ENCODE assay signal across 14 cellular contexts in the genomic region with DNA sequence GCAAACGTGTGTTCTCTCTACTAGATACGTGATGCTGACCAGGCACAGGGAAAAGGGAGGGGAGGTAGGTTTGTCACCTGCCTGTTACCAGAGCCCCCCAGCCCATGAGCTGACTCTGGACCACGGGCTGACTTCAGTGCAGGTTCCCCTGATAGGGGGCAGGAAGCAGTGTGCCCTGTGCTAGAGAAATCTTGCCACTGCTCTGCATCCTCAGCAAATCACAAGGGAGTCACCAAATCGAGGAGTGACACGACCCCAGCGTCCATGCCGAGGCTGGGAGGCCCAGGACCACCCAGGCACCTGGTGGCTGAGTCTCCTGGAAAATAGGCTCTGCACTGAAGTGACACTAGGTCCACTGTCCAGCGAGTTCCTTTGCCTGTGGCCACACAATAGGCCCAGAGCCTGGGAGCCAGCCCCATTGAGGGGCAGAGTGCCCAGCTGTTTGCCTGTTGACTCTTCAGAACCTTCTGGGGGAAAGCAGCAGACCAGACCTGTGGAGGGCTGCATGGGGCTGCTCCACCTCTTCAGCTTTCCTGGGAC.
"Had no signal": no experiment of that assay in that cellular context is flagged by ENCODE, and none has a peak within 500 bp of the region (broad histone marks: within the 10 kb centered on the region; RNA-seq: fewer than 3 reads in every experiment).

No MANE protein-coding gene starts in this region.

- H3K9me3 ChIP-seq: esophagus muscularis mucosa, ovary had no signal

- H3K4me3 Mint-ChIP-seq: activated CD4-positive, alpha-beta T cell treated with anti-CD3 and anti-CD28 coated beads, Interleukin-2, amount 10 ng/mL, durations not matched to agents 24 days and 14 days; activated CD8-positive, alpha-beta T cell treated with anti-CD3 and anti-CD28 coated beads for 36 hours; activated T-helper 17 cell treated with anti-CD3 and anti-CD28 coated beads, Interleukin-2, amount 50 U/mL, for 72 hours; central memory CD8-positive, alpha-beta T cell; stimulated activated naive B cell treated with anti-CD40 and anti-IgM and Interleukin-4, amounts not matched to agents 10 μg/mL and 1 μg/mL and 100 μg/mL, for 72 hours; T-helper 2 cell treated with Interferon-gamma antibody and Interleukin-4, amounts not matched to agents 5 μg/mL and 100 μg/mL, for 36 hours had no signal

- FAIRE-seq: TTC549 had no signal

- H3K4me1 Mint-ChIP-seq: activated CD4-positive, alpha-beta T cell treated with anti-CD3 and anti-CD28 coated beads, Interleukin-2, amount 10 ng/mL, durations not matched to agents 24 days and 14 days; activated T-helper 17 cell treated with anti-CD3 and anti-CD28 coated beads, Interleukin-2, amount 50 U/mL, for 72 hours; central memory CD8-positive, alpha-beta T cell; stimulated activated naive B cell treated with anti-CD40 and anti-IgM and Interleukin-4, amounts not matched to agents 10 μg/mL and 1 μg/mL and 100 μg/mL, for 72 hours had no signal

- H3K27ac Mint-ChIP-seq: activated CD4-positive, alpha-beta T cell treated with anti-CD3 and anti-CD28 coated beads, Interleukin-2, amount 10 ng/mL, durations not matched to agents 24 days and 14 days; activated CD8-positive, alpha-beta T cell treated with anti-CD3 and anti-CD28 coated beads for 36 hours; activated T-helper 17 cell treated with anti-CD3 and anti-CD28 coated beads, Interleukin-2, amount 50 U/mL, for 72 hours; stimulated activated naive B cell treated with anti-CD40 and anti-IgM and Interleukin-4, amounts not matched to agents 10 μg/mL and 1 μg/mL and 100 μg/mL, for 72 hours; T-helper 2 cell treated with Interferon-gamma antibody and Interleukin-4, amounts not matched to agents 5 μg/mL and 100 μg/mL, for 36 hours had no signal

- H3K36me3 ChIP-seq: brain microvascular endothelial cell, esophagus muscularis mucosa, ovary had no signal

- DNase-seq: activated CD4-positive, alpha-beta T cell treated with anti-CD3 and anti-CD28 coated beads, Interleukin-2, amount 10 ng/mL, durations not matched to agents 24 days and 14 days; activated CD8-positive, alpha-beta T cell treated with anti-CD3 and anti-CD28 coated beads for 36 hours; activated naive CD4-positive, alpha-beta T cell; activated T-cell treated with anti-CD3 and anti-CD28 coated beads, Interleukin-2, amount 50 U/mL, for 1 hour; brain microvascular endothelial cell; cortex of kidney; stimulated activated naive B cell treated with anti-CD40 and anti-IgM and Interleukin-4, amounts not matched to agents 10 μg/mL and 1 μg/mL and 100 μg/mL, for 72 hours had no signal

- H3K27ac ChIP-seq: brain microvascular endothelial cell, esophagus muscularis mucosa, ovary, SK-N-MC had no signal

- H3K9me3 Mint-ChIP-seq: activated CD4-positive, alpha-beta T cell treated with anti-CD3 and anti-CD28 coated beads, Interleukin-2, amount 10 ng/mL, durations not matched to agents 24 days and 14 days; activated CD8-positive, alpha-beta T cell treated with anti-CD3 and anti-CD28 coated beads for 36 hours; activated T-helper 17 cell treated with anti-CD3 and anti-CD28 coated beads, Interleukin-2, amount 50 U/mL, for 72 hours; central memory CD8-positive, alpha-beta T cell; stimulated activated naive B cell treated with anti-CD40 and anti-IgM and Interleukin-4, amounts not matched to agents 10 μg/mL and 1 μg/mL and 100 μg/mL, for 72 hours; T-helper 2 cell treated with Interferon-gamma antibody and Interleukin-4, amounts not matched to agents 5 μg/mL and 100 μg/mL, for 36 hours had no signal

- H3K27me3 ChIP-seq: brain microvascular endothelial cell, esophagus muscularis mucosa, ovary had no signal

- H3K4me3 ChIP-seq: esophagus muscularis mucosa, ovary, SK-N-MC had no signal

- H3K27me3 Mint-ChIP-seq: activated CD4-positive, alpha-beta T cell treated with anti-CD3 and anti-CD28 coated beads, Interleukin-2, amount 10 ng/mL, durations not matched to agents 24 days and 14 days; activated CD8-positive, alpha-beta T cell treated with anti-CD3 and anti-CD28 coated beads for 36 hours; activated T-helper 17 cell treated with anti-CD3 and anti-CD28 coated beads, Interleukin-2, amount 50 U/mL, for 72 hours had no signal

- H3K36me3 Mint-ChIP-seq: stimulated activated naive B cell treated with anti-CD40 and anti-IgM and Interleukin-4, amounts not matched to agents 10 μg/mL and 1 μg/mL and 100 μg/mL, for 72 hours had no signal

- ATAC-seq: activated CD8-positive, alpha-beta T cell treated with anti-CD3 and anti-CD28 coated beads for 36 hours; activated T-helper 17 cell treated with anti-CD3 and anti-CD28 coated beads, Interleukin-2, amount 50 U/mL, for 72 hours; stimulated activated naive B cell treated with anti-CD40 and anti-IgM and Interleukin-4, amounts not matched to agents 10 μg/mL and 1 μg/mL and 100 μg/mL, for 72 hours had no signal

- H3K4me1 ChIP-seq: esophagus muscularis mucosa had no signal
